In the genomic region with DNA sequence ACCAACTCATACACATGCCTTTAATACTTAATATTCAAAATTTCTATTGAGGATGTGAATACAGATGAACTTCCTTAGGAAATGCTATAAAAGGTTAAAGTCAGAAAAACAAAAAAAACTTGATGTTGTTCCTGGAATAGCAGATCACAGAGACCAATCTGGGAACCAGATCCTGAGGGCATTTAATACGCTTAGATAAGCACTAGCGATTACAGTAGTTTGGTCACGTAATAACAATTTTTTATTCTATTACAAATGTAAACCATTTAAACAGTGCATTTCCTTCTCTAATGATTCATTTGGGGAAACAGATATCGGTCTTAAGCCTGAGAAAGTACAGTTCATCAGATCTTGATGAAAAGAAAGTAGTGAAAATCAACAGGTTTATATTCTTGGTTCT, we compare ENCODE assay signal across 24 cellular contexts. TPM values are rescaled to one million over a fixed set of nuclear protein-coding genes. Genes with fewer than 3 reads are reported as not detected.
"Had no signal": no experiment of that assay in that cellular context is flagged by ENCODE, and none has a peak within 500 bp of the region (broad histone marks: within the 10 kb centered on the region; RNA-seq: fewer than 3 reads in every experiment).

No MANE protein-coding gene starts in this region.

- DNase-seq: cerebellar nuclear complex; cortex of kidney; foreskin keratinocyte; heart right ventricle; hippocampal formation; left colon; left ventricle myocardium superior; lower lobe of right lung; natural killer cell; pancreas; right cardiac atrium; sigmoid colon; spleen; stimulated activated naive B cell treated with anti-CD40 and anti-IgM and Interleukin-4, amounts not matched to agents 10 μg/mL and 1 μg/mL and 100 μg/mL, for 72 hours; transverse colon; upper lobe of right lung; uterus had no signal

- H3K27ac ChIP-seq: epithelial cell of prostate, foreskin keratinocyte, gastroesophageal sphincter, lower lobe of right lung, neutrophil, pancreas, sigmoid colon, skin epidermis, spleen, transverse colon, upper lobe of right lung, uterus had no signal

- H3K4me1 ChIP-seq: foreskin keratinocyte, gastroesophageal sphincter, heart right ventricle, lower lobe of right lung, pancreas, sigmoid colon, spleen, transverse colon, upper lobe of right lung, uterus had no signal

- ATAC-seq: esophagus mucosa; foreskin keratinocyte; gastroesophageal sphincter; heart right ventricle; left colon; left ventricle myocardium superior; lower lobe of right lung; natural killer cell; pancreas; right cardiac atrium; stimulated activated naive B cell treated with anti-CD40 and anti-IgM and Interleukin-4, amounts not matched to agents 10 μg/mL and 1 μg/mL and 100 μg/mL, for 72 hours; upper lobe of right lung had no signal

- H3K36me3 ChIP-seq: gastroesophageal sphincter, heart right ventricle, lower lobe of right lung, neutrophil, pancreas, sigmoid colon, spleen, transverse colon, upper lobe of right lung, uterus had no signal

- H3K27me3 ChIP-seq: gastroesophageal sphincter, heart right ventricle, neutrophil, pancreas, sigmoid colon, spleen, transverse colon, upper lobe of right lung, uterus had no signal

- FAIRE-seq: islet of Langerhans, pancreas had no signal

- H3K9me3 ChIP-seq: gastroesophageal sphincter, lower lobe of right lung, neutrophil, pancreas, sigmoid colon, transverse colon, upper lobe of right lung, uterus had no signal

- H3K4me3 ChIP-seq: gastroesophageal sphincter, heart right ventricle, lower lobe of right lung, pancreas, sigmoid colon, skin epidermis, spleen, transverse colon, upper lobe of right lung, uterus had no signal

RNA-seq across cellular contexts. Expression of a gene that starts 30.8 kb away (rescaled TPM):
- total RNA-seq: dermis microvascular lymphatic vessel endothelial cell had no signal
- polyA plus RNA-seq: foreskin keratinocyte had no signal
